ENCODE assay signal across 18 cellular contexts in the genomic region with DNA sequence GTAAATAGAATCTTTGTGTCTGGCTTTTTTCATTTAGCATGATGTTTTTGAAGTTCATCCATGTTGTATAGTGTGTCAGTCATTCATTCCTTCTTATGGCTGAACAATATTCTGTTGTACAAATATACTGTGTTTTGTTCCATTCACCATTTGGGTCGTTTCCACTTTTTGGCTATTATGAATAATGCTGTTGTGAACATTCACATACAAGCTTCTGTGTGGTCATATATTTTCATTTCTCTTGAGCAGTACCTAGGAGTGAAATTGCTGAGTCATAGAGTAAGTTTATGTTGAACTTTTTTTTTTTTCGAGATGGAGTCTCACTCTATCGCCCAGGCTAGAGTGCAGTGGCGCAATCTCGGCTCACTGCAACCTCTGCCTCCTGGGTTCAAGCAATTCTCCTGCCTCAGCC. TPM values are rescaled to one million over a fixed set of nuclear protein-coding genes. Genes with fewer than 3 reads are reported as not detected.
DNase-seq lines count a peak whose midpoint lies in the region; ATAC-seq and TF ChIP-seq lines count a peak whose summit lies in the region.
"Had no signal": no experiment of that assay in that cellular context is flagged by ENCODE, and none has a peak within 500 bp of the region (broad histone marks: within the 10 kb centered on the region; RNA-seq: fewer than 3 reads in every experiment).

No MANE protein-coding gene starts in this region.

- no peaks in the 10 kb centered on the region for H3K4me1 ChIP-seq in endodermal cell (ENCODE audit: control insufficient read depth, insufficient read depth, low read length)

- CTCF ChIA-PET in activated CD4-positive, alpha-beta T cell treated with anti-CD3 and anti-CD28 coated beads for 36 hours (lab: Charles Lee), result interaction anchor here (0.6 to 1.6 kb wide), 5 partner anchors 9 to 180 kb away, joined by 3 to 9 read pairs (median 3); no protein-coding TSS in a partner anchor

- no peak for DNase-seq in activated CD4-positive, alpha-beta T cell treated with anti-CD3 and anti-CD28 coated beads for 36 hours
- DNase-seq in activated CD4-positive, alpha-beta T cell treated with anti-CD3 and anti-CD28 coated beads, Interleukin-2, amount 50 U/mL, for 4 hours, result no peak
- peak; percentile 32 for DNase-seq in EH (ENCODE audit: low read depth)
- peak; percentile 48 for DNase-seq in OCI-M1 (lab: John Stamatoyannopoulos, UW)
- DNase-seq in fibroblast of the aortic adventitia (ENCODE audit: low read depth), result peak; percentile 18
- no peak for DNase-seq in NCI-H510A (lab: John Stamatoyannopoulos, UW)
- no peak for DNase-seq in endodermal cell
- DNase-seq in nephron progenitor cell, result no peak
- DNase-seq: activated CD4-positive, alpha-beta T cell treated with anti-CD3 and anti-CD28 coated beads, Interleukin-2, amount 50 U/mL, for 1 hour; aorta; CD8-positive, alpha-beta memory T cell; mucosa of descending colon; NCI-H1092; stimulated activated CD4-positive, alpha-beta T cell treated with anti-CD3 and anti-CD28 coated beads, Interleukin-4, amount 100 ng/mL, for 4 hours had no signal

- no peaks in the 10 kb centered on the region for H3K9me3 Mint-ChIP-seq in activated CD4-positive, alpha-beta T cell treated with anti-CD3 and anti-CD28 coated beads for 36 hours (ENCODE audit: low read depth)
- no peaks in the 10 kb centered on the region for H3K9me3 Mint-ChIP-seq in endodermal cell
- H3K9me3 Mint-ChIP-seq in nephron progenitor cell, result peaks cover 3% of the 10 kb centered on the region
- H3K9me3 Mint-ChIP-seq: activated T-helper 2 cell treated with anti-CD3 and anti-CD28 coated beads, Interferon-gamma antibody, Interleukin-2, Interleukin-4, amounts not matched to agents 10 μg/mL and 5 μg/mL and 100 μg/mL, durations not matched to agents 14 hours and 24 hours and 36 hours; CD8-positive, alpha-beta memory T cell; GM23338; type B pancreatic cell had no signal

- POLR2A ChIA-PET in activated CD4-positive, alpha-beta T cell treated with anti-CD3 and anti-CD28 coated beads for 36 hours (lab: Charles Lee), result interaction anchor here (0.6 kb wide), 1 partner anchor 933 kb away, joined by 11 read pairs; no protein-coding TSS in a partner anchor

- no peaks in the 10 kb centered on the region for H3K36me3 ChIP-seq in endodermal cell (ENCODE audit: control insufficient read depth, insufficient read depth, low read length)
- H3K36me3 ChIP-seq: SJSA1 had no signal

- TF ChIP-seq CTCF in fibroblast of the aortic adventitia (IDR thresholded peaks at IDR 0.05; ENCODE audit: insufficient read depth, low read length) (no peak), endodermal cell (conservative IDR thresholded peaks at IDR 0.05) (no peak), nephron progenitor cell (IDR thresholded peaks at IDR 0.05) (no peak)

- intact Hi-C loops in activated CD4-positive, alpha-beta T cell treated with anti-CD3 and anti-CD28 coated beads for 36 hours (cut with DNase I, micrococcal nuclease), result loop anchor here in 1 of 2 experiments (1.0 kb wide), 1 partner anchor 33 kb away; no protein-coding TSS in a partner anchor

- H3K27me3 ChIP-seq in endodermal cell (ENCODE audit: control insufficient read depth, insufficient read depth, low read length, poor library complexity, severe bottlenecking), result no peaks in the 10 kb centered on the region
- H3K27me3 ChIP-seq: SJSA1 had no signal

- no peak overlapping the region for H3K27ac Mint-ChIP-seq in activated CD4-positive, alpha-beta T cell treated with anti-CD3 and anti-CD28 coated beads for 36 hours
- H3K27ac Mint-ChIP-seq in endodermal cell (no peak overlapping the region), nephron progenitor cell (no peak overlapping the region)
- H3K27ac Mint-ChIP-seq: activated T-helper 2 cell treated with anti-CD3 and anti-CD28 coated beads, Interferon-gamma antibody, Interleukin-2, Interleukin-4, amounts not matched to agents 10 μg/mL and 5 μg/mL and 100 μg/mL, durations not matched to agents 14 hours and 24 hours and 36 hours; type B pancreatic cell had no signal

- H3K27ac ChIP-seq in endodermal cell (ENCODE audit: low read depth, low read length), result no peak overlapping the region
- H3K27ac ChIP-seq: SJSA1 had no signal

- H3K9me3 ChIP-seq in endodermal cell (ENCODE audit: control insufficient read depth, low read length), result no peaks in the 10 kb centered on the region
- H3K9me3 ChIP-seq: mucosa of descending colon, SJSA1 had no signal

- peak; percentile 84 for ATAC-seq in activated CD4-positive, alpha-beta T cell treated with anti-CD3 and anti-CD28 coated beads for 36 hours
- ATAC-seq: GM23338, mucosa of descending colon had no signal

- H3K4me1 Mint-ChIP-seq in activated CD4-positive, alpha-beta T cell treated with anti-CD3 and anti-CD28 coated beads for 36 hours, result no peaks in the 10 kb centered on the region
- no peaks in the 10 kb centered on the region for H3K4me1 Mint-ChIP-seq in endodermal cell
- no peaks in the 10 kb centered on the region for H3K4me1 Mint-ChIP-seq in nephron progenitor cell
- H3K4me1 Mint-ChIP-seq: CD8-positive, alpha-beta memory T cell; GM23338 had no signal

- H3K4me3 ChIP-seq in fibroblast of the aortic adventitia (ENCODE audit: low read depth, low read length) (no peak overlapping the region), endodermal cell (ENCODE audit: low read length) (no peak overlapping the region)
- H3K4me3 ChIP-seq: GM23338, mucosa of descending colon, SJSA1 had no signal

- no peaks in the 10 kb centered on the region for H3K36me3 Mint-ChIP-seq in activated CD4-positive, alpha-beta T cell treated with anti-CD3 and anti-CD28 coated beads for 36 hours (ENCODE audit: low read depth)
- H3K36me3 Mint-ChIP-seq in endodermal cell (ENCODE audit: low read depth) (no peaks in the 10 kb centered on the region), nephron progenitor cell (ENCODE audit: low read depth) (no peaks in the 10 kb centered on the region)
- H3K36me3 Mint-ChIP-seq: CD8-positive, alpha-beta memory T cell; type B pancreatic cell had no signal

- 87 to 93% methylated on average over 5 of the region's 5 CpGs for WGBS in endodermal cell (ENCODE audit: insufficient coverage in 1 of 2, insufficient read length in 1 of 2), 2 experiments

- no peak overlapping the region for H3K4me3 Mint-ChIP-seq in activated CD4-positive, alpha-beta T cell treated with anti-CD3 and anti-CD28 coated beads for 36 hours
- H3K4me3 Mint-ChIP-seq in endodermal cell (no peak overlapping the region), nephron progenitor cell (no peak overlapping the region)
- H3K4me3 Mint-ChIP-seq: CD8-positive, alpha-beta memory T cell; GM23338; type B pancreatic cell had no signal

- H3K27me3 Mint-ChIP-seq in activated CD4-positive, alpha-beta T cell treated with anti-CD3 and anti-CD28 coated beads for 36 hours, result no peaks in the 10 kb centered on the region
- H3K27me3 Mint-ChIP-seq in endodermal cell (ENCODE audit: insufficient read depth) (no peaks in the 10 kb centered on the region), nephron progenitor cell (ENCODE audit: low read depth, poor library complexity) (peaks cover 2% of the 10 kb centered on the region)
- H3K27me3 Mint-ChIP-seq: type B pancreatic cell had no signal

- H3K9ac ChIP-seq in endodermal cell (ENCODE audit: extremely low read depth, low read length, poor library complexity, severe bottlenecking), result no peak overlapping the region

RNA-seq across cellular contexts. Expression of a gene that starts 32.3 kb away (rescaled TPM):
- total RNA-seq in activated CD4-positive, alpha-beta T cell treated with anti-CD3 and anti-CD28 coated beads for 36 hours, result 10 to 100 TPM; 29.9 to 35.1 TPM
- 71.8 and 78.3 TPM in 2 replicates for total RNA-seq in fibroblast of the aortic adventitia (ENCODE audit: low replicate concordance)
- 100 to 1,000 TPM in 1 of 2 donors, 10 to 100 TPM in 1; 95.9 to 102 TPM for total RNA-seq in endodermal cell
- polyA plus RNA-seq in endodermal cell (2013, experiment 1 of 2), result 33.4 TPM
- polyA plus RNA-seq in endodermal cell (2013, experiment 2 of 2), result 36.4 TPM

Comparison
In these comparisons a context has a peak if more than half of its experiments do, and no peak if none do; other contexts are left out.
1. DNase-seq: peak in EH (single experiment), OCI-M1 (single experiment) and fibroblast of the aortic adventitia (single experiment); none in activated CD4-positive, alpha-beta T cell treated with anti-CD3 and anti-CD28 coated beads for 36 hours (single experiment), activated CD4-positive, alpha-beta T cell treated with anti-CD3 and anti-CD28 coated beads, Interleukin-2, amount 50 U/mL, for 4 hours (0 of 2), NCI-H510A (single experiment), endodermal cell (single experiment) and nephron progenitor cell (single experiment).